ENCODE assay signal across 23 cellular contexts in the genomic region with DNA sequence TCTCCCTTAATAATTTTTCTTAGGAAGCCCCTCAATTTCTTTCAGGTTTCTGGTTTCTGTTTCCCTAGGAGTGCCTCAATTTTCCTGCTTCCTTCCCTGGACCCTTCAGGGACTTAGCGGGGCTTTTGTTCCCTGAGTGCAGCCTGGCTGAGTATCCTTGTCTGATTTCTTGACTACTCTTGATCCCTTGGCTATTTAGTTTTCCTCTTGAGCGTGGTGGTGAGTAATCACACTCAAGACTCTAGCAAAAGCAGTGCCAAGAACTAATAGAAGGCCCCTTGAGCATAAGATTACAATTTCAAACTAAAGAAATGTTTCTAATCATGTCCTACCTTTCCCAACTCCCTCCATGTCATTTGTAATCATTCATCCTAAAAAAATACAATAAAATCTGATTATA.
DNase-seq lines count a peak whose midpoint lies in the region; ATAC-seq and TF ChIP-seq lines count a peak whose summit lies in the region.
"Had no signal": no experiment of that assay in that cellular context is flagged by ENCODE, and none has a peak within 500 bp of the region (broad histone marks: within the 10 kb centered on the region; RNA-seq: fewer than 3 reads in every experiment).

No MANE protein-coding gene starts in this region.

- no peaks in the 10 kb centered on the region for H3K36me3 ChIP-seq in CD8-positive, alpha-beta T cell (ENCODE audit: insufficient read depth, low read length)
- H3K36me3 ChIP-seq: adrenal gland, SJSA1 had no signal

- CTCF ChIA-PET in CD8-positive, alpha-beta T cell (lab: Charles Lee): no interaction called here

- peak; percentile 90 for DNase-seq in DMS79 treated with DMSO at 0.1 percent for 48 hours (lab: John Stamatoyannopoulos, UW)
- DNase-seq in fibroblast of mammary gland (ENCODE audit: low read depth): peak; percentile 75
- peak; percentile 72 for DNase-seq in skeletal muscle cell (ENCODE audit: low read depth)
- DNase-seq in NCI-H510A treated with DMSO at 0.1 percent for 48 hours (lab: John Stamatoyannopoulos, UW): no peak
- DNase-seq in SKM-1 treated with dmso at 0.1 percent for 144 hours (lab: John Stamatoyannopoulos, UW; ENCODE audit: unreplicated experiment): no peak
- no peak for DNase-seq in CD8-positive, alpha-beta T cell
- DNase-seq in mesenteric fat pad (ENCODE audit: low spot score): no peak
- DNase-seq: activated CD4-positive, alpha-beta memory T cell treated with anti-CD3 and anti-CD28 coated beads for 36 hours; adrenal gland; C1 segment of cervical spinal cord; DND-41; foreskin keratinocyte; H9; mammary epithelial cell; NCI-H1092; occipital lobe had no signal

- no peaks in the 10 kb centered on the region for H3K36me3 Mint-ChIP-seq in CD8-positive, alpha-beta T cell
- H3K36me3 Mint-ChIP-seq: activated CD4-positive, alpha-beta memory T cell treated with anti-CD3 and anti-CD28 coated beads for 36 hours; IgD-negative memory B cell; stimulated activated effector memory CD8-positive, alpha-beta T cell treated with anti-CD3 and anti-CD28 coated beads, Interleukin-12 subunit alpha, Interleukin-12 subunit beta, amount 100 ng/mL, for 72 hours had no signal

- no peaks in the 10 kb centered on the region for H3K9me3 Mint-ChIP-seq in CD8-positive, alpha-beta T cell
- H3K9me3 Mint-ChIP-seq: activated CD4-positive, alpha-beta memory T cell treated with anti-CD3 and anti-CD28 coated beads for 36 hours; activated T-helper 1 cell treated with anti-CD3 and anti-CD28 coated beads, Interleukin-12 subunit alpha, Interleukin-12 subunit beta, Interleukin-2, Interleukin-4 antibody, amounts not matched to agents 30 ng/mL and 10 ng/mL and 1 ng/mL, durations not matched to agents 14 hours and 24 hours and 36 hours; dendritic cell treated with granulocyte-macrophage colony-stimulating factor and Interleukin-4, amounts not matched to agents 40 ng/mL and 50 ng/mL, for 4 days; H9; IgD-negative memory B cell; stimulated activated effector memory CD8-positive, alpha-beta T cell treated with anti-CD3 and anti-CD28 coated beads, Interleukin-12 subunit alpha, Interleukin-12 subunit beta, amount 100 ng/mL, for 72 hours had no signal

- no peaks in the 10 kb centered on the region for H3K4me1 ChIP-seq in CD8-positive, alpha-beta T cell (ENCODE audit: insufficient read depth, low read length)
- H3K4me1 ChIP-seq: adrenal gland had no signal

- peak; percentile 59 for ATAC-seq in SK-N-SH treated with all-trans-retinoic acid at 6 μM for 48 hours
- no peak for ATAC-seq in CD8-positive, alpha-beta T cell
- ATAC-seq: foreskin keratinocyte; stimulated activated effector memory CD8-positive, alpha-beta T cell treated with anti-CD3 and anti-CD28 coated beads, Interleukin-12 subunit alpha, Interleukin-12 subunit beta, amount 100 ng/mL, for 72 hours had no signal

- H3K27ac Mint-ChIP-seq in CD8-positive, alpha-beta T cell: no peak overlapping the region
- H3K27ac Mint-ChIP-seq: activated CD4-positive, alpha-beta memory T cell treated with anti-CD3 and anti-CD28 coated beads for 36 hours; activated T-helper 1 cell treated with anti-CD3 and anti-CD28 coated beads, Interleukin-12 subunit alpha, Interleukin-12 subunit beta, Interleukin-2, Interleukin-4 antibody, amounts not matched to agents 30 ng/mL and 10 ng/mL and 1 ng/mL, durations not matched to agents 14 hours and 24 hours and 36 hours; dendritic cell treated with granulocyte-macrophage colony-stimulating factor and Interleukin-4, amounts not matched to agents 40 ng/mL and 50 ng/mL, for 4 days; H9; IgD-negative memory B cell; stimulated activated effector memory CD8-positive, alpha-beta T cell treated with anti-CD3 and anti-CD28 coated beads, Interleukin-12 subunit alpha, Interleukin-12 subunit beta, amount 100 ng/mL, for 72 hours had no signal

- intact Hi-C loops in CD8-positive, alpha-beta T cell (cut with DNase I, micrococcal nuclease): no loop called here

- no peaks in the 10 kb centered on the region for H3K4me1 Mint-ChIP-seq in CD8-positive, alpha-beta T cell (ENCODE audit: low read depth)

- no peak overlapping the region for H3K27ac ChIP-seq in CD8-positive, alpha-beta T cell (ENCODE audit: low read depth, low read length)
- H3K27ac ChIP-seq: adrenal gland, foreskin keratinocyte, SJSA1 had no signal

- no peaks in the 10 kb centered on the region for H3K9me3 ChIP-seq in CD8-positive, alpha-beta T cell (ENCODE audit: low read length)
- H3K9me3 ChIP-seq: adrenal gland, SJSA1 had no signal

- H3K27me3 ChIP-seq in CD8-positive, alpha-beta T cell (ENCODE audit: insufficient read depth, low read length): no peaks in the 10 kb centered on the region
- H3K27me3 ChIP-seq: adrenal gland, foreskin keratinocyte, SJSA1 had no signal

- H3K4me3 Mint-ChIP-seq in CD8-positive, alpha-beta T cell: no peak overlapping the region
- H3K4me3 Mint-ChIP-seq: activated CD4-positive, alpha-beta memory T cell treated with anti-CD3 and anti-CD28 coated beads for 36 hours; activated T-helper 1 cell treated with anti-CD3 and anti-CD28 coated beads, Interleukin-12 subunit alpha, Interleukin-12 subunit beta, Interleukin-2, Interleukin-4 antibody, amounts not matched to agents 30 ng/mL and 10 ng/mL and 1 ng/mL, durations not matched to agents 14 hours and 24 hours and 36 hours; dendritic cell treated with granulocyte-macrophage colony-stimulating factor and Interleukin-4, amounts not matched to agents 40 ng/mL and 50 ng/mL, for 4 days; H9; stimulated activated effector memory CD8-positive, alpha-beta T cell treated with anti-CD3 and anti-CD28 coated beads, Interleukin-12 subunit alpha, Interleukin-12 subunit beta, amount 100 ng/mL, for 72 hours had no signal

- H3K4me3 ChIP-seq in fibroblast of mammary gland (ENCODE audit: control insufficient read depth, low read depth, low read length): no peak overlapping the region
- no peak overlapping the region for H3K4me3 ChIP-seq in skeletal muscle cell (ENCODE audit: low read depth, low read length)
- no peak overlapping the region for H3K4me3 ChIP-seq in CD8-positive, alpha-beta T cell (ENCODE audit: low read depth, low read length)
- H3K4me3 ChIP-seq: adrenal gland, SJSA1, skin epidermis had no signal

- no peak for TF ChIP-seq CTCF in fibroblast of mammary gland (conservative IDR thresholded peaks at IDR 0.05; ENCODE audit: control insufficient read depth, insufficient read depth, low read depth, low read length)
- no peak for TF ChIP-seq CTCF in CD8-positive, alpha-beta T cell (IDR thresholded peaks at IDR 0.05)

- POLR2A ChIA-PET in CD8-positive, alpha-beta T cell (lab: Charles Lee): no interaction called here

- peaks cover 5% of the 10 kb centered on the region for H3K27me3 Mint-ChIP-seq in CD8-positive, alpha-beta T cell (ENCODE audit: low read depth)
- H3K27me3 Mint-ChIP-seq: IgD-negative memory B cell had no signal

TF ChIP-seq in SK-N-SH treated with all-trans-retinoic acid at 6 μM for 48 hours, 23 proteins besides CTCF, POLR2A, EP300 and RAD21 (continues in another document):
- TF ChIP-seq ZFP30 (CRISPR knock-in tag; IDR thresholded peaks at IDR 0.05) (no peak), ARNTL (CRISPR knock-in tag; IDR thresholded peaks at IDR 0.05; ENCODE audit: borderline replicate concordance, low read depth) (no peak), GLIS3 (CRISPR knock-in tag; IDR thresholded peaks at IDR 0.05) (no peak), ESRRG (CRISPR knock-in tag; IDR thresholded peaks at IDR 0.05) (no peak), BACH2 (CRISPR knock-in tag; IDR thresholded peaks at IDR 0.05; ENCODE audit: borderline replicate concordance) (no peak), ZFP3 (CRISPR knock-in tag; IDR thresholded peaks at IDR 0.05) (no peak), CSDC2 (CRISPR knock-in tag; IDR thresholded peaks at IDR 0.05) (no peak)
- TF ChIP-seq, protein P1, sequence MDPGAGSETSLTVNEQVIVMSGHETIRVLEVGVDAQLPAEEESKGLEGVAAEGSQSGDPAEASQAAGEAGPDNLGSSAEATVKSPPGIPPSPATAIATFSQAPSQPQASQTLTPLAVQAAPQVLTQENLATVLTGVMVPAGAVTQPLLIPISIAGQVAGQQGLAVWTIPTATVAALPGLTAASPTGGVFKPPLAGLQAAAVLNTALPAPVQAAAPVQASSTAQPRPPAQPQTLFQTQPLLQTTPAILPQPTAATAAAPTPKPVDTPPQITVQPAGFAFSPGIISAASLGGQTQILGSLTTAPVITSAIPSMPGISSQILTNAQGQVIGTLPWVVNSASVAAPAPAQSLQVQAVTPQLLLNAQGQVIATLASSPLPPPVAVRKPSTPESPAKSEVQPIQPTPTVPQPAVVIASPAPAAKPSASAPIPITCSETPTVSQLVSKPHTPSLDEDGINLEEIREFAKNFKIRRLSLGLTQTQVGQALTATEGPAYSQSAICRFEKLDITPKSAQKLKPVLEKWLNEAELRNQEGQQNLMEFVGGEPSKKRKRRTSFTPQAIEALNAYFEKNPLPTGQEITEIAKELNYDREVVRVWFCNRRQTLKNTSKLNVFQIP (CRISPR knock-in tag; IDR thresholded peaks at IDR 0.05; ENCODE audit: borderline replicate concordance, low read depth): no peak
- TF ChIP-seq, protein P2, sequence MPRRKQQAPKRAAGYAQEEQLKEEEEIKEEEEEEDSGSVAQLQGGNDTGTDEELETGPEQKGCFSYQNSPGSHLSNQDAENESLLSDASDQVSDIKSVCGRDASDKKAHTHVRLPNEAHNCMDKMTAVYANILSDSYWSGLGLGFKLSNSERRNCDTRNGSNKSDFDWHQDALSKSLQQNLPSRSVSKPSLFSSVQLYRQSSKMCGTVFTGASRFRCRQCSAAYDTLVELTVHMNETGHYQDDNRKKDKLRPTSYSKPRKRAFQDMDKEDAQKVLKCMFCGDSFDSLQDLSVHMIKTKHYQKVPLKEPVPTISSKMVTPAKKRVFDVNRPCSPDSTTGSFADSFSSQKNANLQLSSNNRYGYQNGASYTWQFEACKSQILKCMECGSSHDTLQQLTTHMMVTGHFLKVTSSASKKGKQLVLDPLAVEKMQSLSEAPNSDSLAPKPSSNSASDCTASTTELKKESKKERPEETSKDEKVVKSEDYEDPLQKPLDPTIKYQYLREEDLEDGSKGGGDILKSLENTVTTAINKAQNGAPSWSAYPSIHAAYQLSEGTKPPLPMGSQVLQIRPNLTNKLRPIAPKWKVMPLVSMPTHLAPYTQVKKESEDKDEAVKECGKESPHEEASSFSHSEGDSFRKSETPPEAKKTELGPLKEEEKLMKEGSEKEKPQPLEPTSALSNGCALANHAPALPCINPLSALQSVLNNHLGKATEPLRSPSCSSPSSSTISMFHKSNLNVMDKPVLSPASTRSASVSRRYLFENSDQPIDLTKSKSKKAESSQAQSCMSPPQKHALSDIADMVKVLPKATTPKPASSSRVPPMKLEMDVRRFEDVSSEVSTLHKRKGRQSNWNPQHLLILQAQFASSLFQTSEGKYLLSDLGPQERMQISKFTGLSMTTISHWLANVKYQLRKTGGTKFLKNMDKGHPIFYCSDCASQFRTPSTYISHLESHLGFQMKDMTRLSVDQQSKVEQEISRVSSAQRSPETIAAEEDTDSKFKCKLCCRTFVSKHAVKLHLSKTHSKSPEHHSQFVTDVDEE (CRISPR knock-in tag; IDR thresholded peaks at IDR 0.05): no peak

Comparison
In these comparisons a context has a peak if more than half of its experiments do, and no peak if none do; other contexts are left out.
1. DNase-seq: peak in DMS79 treated with DMSO at 0.1 percent for 48 hours (single experiment), fibroblast of mammary gland (single experiment) and skeletal muscle cell (single experiment); none in NCI-H510A treated with DMSO at 0.1 percent for 48 hours (single experiment), SKM-1 treated with dmso at 0.1 percent for 144 hours (single experiment), CD8-positive, alpha-beta T cell (0 of 7) and mesenteric fat pad (single experiment).